16 cellular contexts compared by ENCODE assay signal in the genomic region with DNA sequence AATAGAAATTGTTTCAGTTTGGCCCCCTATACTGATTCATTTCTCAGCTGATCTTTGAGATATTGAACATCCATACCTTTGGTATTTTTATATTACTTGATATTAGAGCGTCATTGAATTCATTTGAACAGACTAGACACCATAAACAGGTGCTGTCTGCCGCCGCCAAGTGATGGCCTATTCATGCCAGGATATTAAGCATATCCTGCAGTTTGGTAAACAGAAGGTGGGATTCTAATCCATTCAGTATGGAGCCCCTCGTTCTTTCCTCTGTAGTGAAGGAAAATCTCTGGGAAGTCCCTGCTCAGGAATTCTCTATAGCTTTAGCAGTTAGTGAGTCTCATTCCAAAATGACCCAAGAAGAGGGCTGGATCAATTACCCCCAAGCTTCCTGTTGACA. TPM values are rescaled to one million over a fixed set of nuclear protein-coding genes. Genes with fewer than 3 reads are reported as not detected.
DNase-seq lines count a peak whose midpoint lies in the region; ATAC-seq, FAIRE-seq and TF ChIP-seq lines count a peak whose summit lies in the region.
"Had no signal": no experiment of that assay in that cellular context is flagged by ENCODE, and none has a peak within 500 bp of the region (broad histone marks: within the 10 kb centered on the region; RNA-seq: fewer than 3 reads in every experiment).

No MANE protein-coding gene starts in this region.

- TF ChIP-seq CTCF in kidney (IDR thresholded peaks at IDR 0.05; ENCODE audit: borderline replicate concordance, extremely low read depth, insufficient read depth): no peak
- TF ChIP-seq CTCF in Peyer's patch (IDR thresholded peaks at IDR 0.05): no peak

- DNase-seq in kidney (no peak), Peyer's patch (no peak), frontal cortex (ENCODE audit: low spot score in 2 of 2) (no peak)
- no peak for DNase-seq in effector CD8-positive, alpha-beta T cell (lab: John Stamatoyannopoulos, UW)
- DNase-seq: activated T-cell treated with anti-CD3 and anti-CD28 coated beads, Interleukin-2, amount 50 U/mL, for 1 hour; COR-L47; midbrain; occipital lobe; SIG-M5 had no signal

- H3K4me3 Mint-ChIP-seq in activated T-helper 17 cell treated with anti-CD3 and anti-CD28 coated beads, Interleukin-2, amount 50 U/mL, for 72 hours: no peak overlapping the region

- H3K27me3 ChIP-seq in ACC112 (ENCODE audit: insufficient read depth, low read length): no peaks in the 10 kb centered on the region
- no peaks in the 10 kb centered on the region for H3K27me3 ChIP-seq in skeletal muscle satellite cell (ENCODE audit: control insufficient read depth, insufficient read depth, low read length)
- H3K27me3 ChIP-seq in Peyer's patch: no peaks in the 10 kb centered on the region
- H3K27me3 ChIP-seq: MG63 had no signal

- peak overlapping the region; percentile 1; the same call in 1 of the 2 replicates for H3K4me3 ChIP-seq in ACC112 (ENCODE audit: low read depth, low read length)
- H3K4me3 ChIP-seq in kidney (ENCODE audit: low read length in 2 of 2): no peak overlapping the region
- H3K4me3 ChIP-seq in skeletal muscle satellite cell (ENCODE audit: low read length): no peak overlapping the region
- no peak overlapping the region for H3K4me3 ChIP-seq in Peyer's patch
- H3K4me3 ChIP-seq: MG63 had no signal

- intact Hi-C loops in kidney (cut with DNase I): no loop called here

- peaks cover 84% of the 10 kb centered on the region for H3K4me1 ChIP-seq in ACC112 (ENCODE audit: control insufficient read depth, insufficient read depth, low read length, unreplicated experiment)
- peaks cover 20 to 26% of the 10 kb centered on the region in 2 donors for H3K4me1 ChIP-seq in kidney (ENCODE audit: control insufficient read depth in 1 of 2, insufficient read depth in 1 of 2, low read depth in 1 of 2, low read length in 2 of 2)
- H3K4me1 ChIP-seq in skeletal muscle satellite cell (ENCODE audit: control insufficient read depth, insufficient read depth, low read length): peaks cover 80% of the 10 kb centered on the region
- H3K4me1 ChIP-seq in Peyer's patch: no peaks in the 10 kb centered on the region

- H3K27ac Mint-ChIP-seq in activated T-helper 17 cell treated with anti-CD3 and anti-CD28 coated beads, Interleukin-2, amount 50 U/mL, for 72 hours: peak overlapping the region; percentile 58

- no peaks in the 10 kb centered on the region for H3K79me2 ChIP-seq in ACC112 (ENCODE audit: control insufficient read depth, insufficient read depth, low read length, unreplicated experiment)

- peak overlapping the region; percentile 64 for H3K4me2 ChIP-seq in skeletal muscle satellite cell (ENCODE audit: low read length)

- H2AFZ ChIP-seq in ACC112 (ENCODE audit: low read length, unreplicated experiment): no peak overlapping the region

- no peaks in the 10 kb centered on the region for H3K36me3 ChIP-seq in ACC112 (ENCODE audit: insufficient read depth, low read length)
- H3K36me3 ChIP-seq in kidney (ENCODE audit: control insufficient read depth in 1 of 2, insufficient read depth in 2 of 2, low read length in 2 of 2): no peaks in the 10 kb centered on the region
- no peaks in the 10 kb centered on the region for H3K36me3 ChIP-seq in skeletal muscle satellite cell (ENCODE audit: insufficient read depth, low read length)
- H3K36me3 ChIP-seq in Peyer's patch: no peaks in the 10 kb centered on the region
- H3K36me3 ChIP-seq: MG63 had no signal

- no peak for FAIRE-seq in kidney (lab: Jason Lieb, UNC)
- FAIRE-seq in frontal cortex (lab: Jason Lieb, UNC): no peak
- FAIRE-seq: colon had no signal

- TF ChIP-seq POLR2A in Peyer's patch (IDR thresholded peaks at IDR 0.05): no peak

- peak overlapping the region; percentile 100 for H3K27ac ChIP-seq in ACC112 (ENCODE audit: low read depth, low read length)
- H3K27ac ChIP-seq in kidney (ENCODE audit: low read depth in 2 of 2, low read length in 2 of 2): peak overlapping the region; percentile 30 to 76
- H3K27ac ChIP-seq in Peyer's patch: peak overlapping the region in 2 of 4 donors; percentile 45 to 54

- H3K36me3 Mint-ChIP-seq in activated T-helper 17 cell treated with anti-CD3 and anti-CD28 coated beads, Interleukin-2, amount 50 U/mL, for 72 hours (ENCODE audit: low read depth): no peaks in the 10 kb centered on the region

- no peaks in the 10 kb centered on the region for H3K9me3 ChIP-seq in kidney (ENCODE audit: control insufficient read depth in 1 of 2, low read length in 2 of 2)
- no peaks in the 10 kb centered on the region for H3K9me3 ChIP-seq in skeletal muscle satellite cell (replicated peaks; ENCODE audit: low read length)
- no peaks in the 10 kb centered on the region for H3K9me3 ChIP-seq in Peyer's patch
- H3K9me3 ChIP-seq: MG63 had no signal

- peaks cover 4% of the 10 kb centered on the region for H3K9me3 Mint-ChIP-seq in activated T-helper 17 cell treated with anti-CD3 and anti-CD28 coated beads, Interleukin-2, amount 50 U/mL, for 72 hours

- H3K9ac ChIP-seq in kidney (ENCODE audit: low read length in 2 of 2) (no peak overlapping the region), skeletal muscle satellite cell (ENCODE audit: low read depth, low read length) (peak overlapping the region; percentile 93)

- H3K4me1 Mint-ChIP-seq in activated T-helper 17 cell treated with anti-CD3 and anti-CD28 coated beads, Interleukin-2, amount 50 U/mL, for 72 hours: peaks cover 18% of the 10 kb centered on the region

- no peak for ATAC-seq in activated T-helper 17 cell treated with anti-CD3 and anti-CD28 coated beads, Interleukin-2, amount 50 U/mL, for 72 hours (replicated peaks)
- ATAC-seq in activated CD4-positive, CD25-positive, alpha-beta regulatory T cell treated with anti-CD3 and anti-CD28 coated beads, Interleukin-2, amount 50 U/mL, for 24 hours: no peak

- no peaks in the 10 kb centered on the region for H3K27me3 Mint-ChIP-seq in activated T-helper 17 cell treated with anti-CD3 and anti-CD28 coated beads, Interleukin-2, amount 50 U/mL, for 72 hours

RNA-seq across cellular contexts. Expression of gene CD28, which starts 23.0 kb away (rescaled TPM):
- 100 to 1,000 TPM; 242 to 382 TPM for total RNA-seq in activated T-helper 17 cell treated with anti-CD3 and anti-CD28 coated beads, Interleukin-2, amount 50 U/mL, for 72 hours
- total RNA-seq in kidney (4.7 TPM), Peyer's patch (1 to 10 TPM in 1 of 4 donors, under 1 TPM in 3; 0.53 to 5.0 (median 0.76) TPM), frontal cortex (1.2 TPM)
- 0.37 TPM for polyA plus RNA-seq in kidney (ENCODE audit: insufficient read depth, low read depth, low replicate concordance)
- not detected in 2 replicates for total RNA-seq in skeletal muscle satellite cell (2012; rRNA removed)
- polyA plus RNA-seq: AG04450 had no signal

Comparison
In these comparisons a context has a peak if more than half of its experiments do, and no peak if none do; other contexts are left out.
1. RNA of gene CD28, which starts 23.0 kb away (total RNA-seq): 242 to 382 TPM in activated T-helper 17 cell treated with anti-CD3 and anti-CD28 coated beads, Interleukin-2, amount 50 U/mL, for 72 hours; 4.7 TPM in kidney (single experiment), 1.2 TPM in frontal cortex (single experiment) and 0.53 to 5.0 TPM in Peyer's patch; every median in the first group is over 10 times any median in the second.